1 cellular context compared by ENCODE assay signal in the genomic region with DNA sequence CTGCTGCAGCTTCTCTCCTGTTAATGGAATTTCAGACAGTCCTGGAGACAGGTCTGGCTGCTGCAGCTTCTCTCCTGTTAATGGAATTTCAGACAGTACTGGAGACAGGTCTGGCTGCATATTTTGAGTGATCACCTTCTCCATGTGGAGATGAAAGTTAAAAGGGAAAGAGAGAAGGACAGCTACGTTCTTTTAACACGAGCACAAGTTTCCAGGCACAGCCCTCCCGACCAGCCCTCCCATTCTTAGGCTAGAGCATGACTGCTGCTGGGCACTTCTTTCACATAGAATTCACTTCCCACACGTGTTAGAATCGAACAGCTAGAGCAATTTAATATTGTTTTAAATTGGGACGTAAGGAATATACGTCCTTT.
TF ChIP-seq lines count a peak whose summit lies in the region.

No MANE protein-coding gene starts in this region.

TF ChIP-seq in SK-N-SH treated with all-trans-retinoic acid at 6 μM for 48 hours, 23 proteins besides CTCF, POLR2A, EP300 and RAD21 (continued from another document):
- no peak for TF ChIP-seq CREB5 (CRISPR knock-in tag; IDR thresholded peaks at IDR 0.05; ENCODE audit: low read depth)
- TF ChIP-seq CSDC2 (CRISPR knock-in tag; IDR thresholded peaks at IDR 0.05): no peak
